ENCODE assay signal across 1 cellular context in genomic region chr15:101307897-101308603, GRCh38.
TF ChIP-seq lines count a peak whose summit lies in the region.

No MANE protein-coding gene starts in this region.

TF ChIP-seq in WTC11, 78 proteins besides CTCF, POLR2A, EP300 and RAD21 (continued from another document):
- no peak for TF ChIP-seq ZBTB43 (CRISPR knock-in tag; IDR thresholded peaks at IDR 0.05)
